In the genomic region with DNA sequence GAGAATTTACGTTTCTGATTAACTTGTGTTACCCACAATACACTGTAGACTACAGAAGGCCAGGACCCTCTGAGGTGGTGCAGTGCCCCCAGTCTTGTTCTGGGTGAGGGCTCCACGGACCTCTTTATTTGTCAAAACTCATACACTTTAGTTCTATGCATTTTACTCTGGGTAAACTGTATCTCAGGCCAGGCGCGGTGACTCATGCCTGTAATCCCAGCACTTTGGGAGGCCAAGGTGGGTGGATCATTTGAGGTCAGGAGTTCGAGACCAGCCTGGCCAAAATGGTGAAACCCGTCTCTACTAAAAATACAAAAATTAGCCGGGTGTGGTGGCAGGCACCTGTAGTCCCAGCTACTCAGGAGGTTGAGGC, we compare ENCODE assay signal across 1 cellular context.
A peak's percentile ranks its signal among the peaks of the same experiment; 100 is the strongest.
TF ChIP-seq lines count a peak whose summit lies in the region.

No MANE protein-coding gene starts in this region.

TF ChIP-seq in HEK293, 187 proteins besides CTCF, POLR2A, EP300 and RAD21:
- TF ChIP-seq, protein P1, sequence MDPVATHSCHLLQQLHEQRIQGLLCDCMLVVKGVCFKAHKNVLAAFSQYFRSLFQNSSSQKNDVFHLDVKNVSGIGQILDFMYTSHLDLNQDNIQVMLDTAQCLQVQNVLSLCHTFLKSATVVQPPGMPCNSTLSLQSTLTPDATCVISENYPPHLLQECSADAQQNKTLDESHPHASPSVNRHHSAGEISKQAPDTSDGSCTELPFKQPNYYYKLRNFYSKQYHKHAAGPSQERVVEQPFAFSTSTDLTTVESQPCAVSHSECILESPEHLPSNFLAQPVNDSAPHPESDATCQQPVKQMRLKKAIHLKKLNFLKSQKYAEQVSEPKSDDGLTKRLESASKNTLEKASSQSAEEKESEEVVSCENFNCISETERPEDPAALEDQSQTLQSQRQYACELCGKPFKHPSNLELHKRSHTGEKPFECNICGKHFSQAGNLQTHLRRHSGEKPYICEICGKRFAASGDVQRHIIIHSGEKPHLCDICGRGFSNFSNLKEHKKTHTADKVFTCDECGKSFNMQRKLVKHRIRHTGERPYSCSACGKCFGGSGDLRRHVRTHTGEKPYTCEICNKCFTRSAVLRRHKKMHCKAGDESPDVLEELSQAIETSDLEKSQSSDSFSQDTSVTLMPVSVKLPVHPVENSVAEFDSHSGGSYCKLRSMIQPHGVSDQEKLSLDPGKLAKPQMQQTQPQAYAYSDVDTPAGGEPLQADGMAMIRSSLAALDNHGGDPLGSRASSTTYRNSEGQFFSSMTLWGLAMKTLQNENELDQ (tag by site-specific recombination; IDR thresholded peaks at IDR 0.05; ENCODE audit: low read depth), result 0 out of 2 replicates have a peak, but pooled peaks have one; percentile 42
- TF ChIP-seq GLIS1 (tag by site-specific recombination; IDR thresholded peaks at IDR 0.05) (0 out of 2 replicates have a peak, but pooled peaks have one; percentile 18), ZFHX2 (tag by site-specific recombination; conservative IDR thresholded peaks at IDR 0.05) (peak; percentile 76), ZBTB20 (tag by site-specific recombination; IDR thresholded peaks at IDR 0.05) (peak; percentile 49; the same call in 1 of the 2 replicates), ZIC2 (tag by site-specific recombination; IDR thresholded peaks at IDR 0.05) (0 out of 2 replicates have a peak, but pooled peaks have one; percentile 1)
TF ChIP-seq in HEK293: peak in this region for 5; not testable (repeated sequence) for 182.
